8 cellular contexts compared by ENCODE assay signal in genomic region chr17:39687546-39688474, GRCh38. TPM values are rescaled to one million over a fixed set of nuclear protein-coding genes. Genes with fewer than 3 reads are reported as not detected.
DNase-seq lines count a peak whose midpoint lies in the region; ATAC-seq lines count a peak whose summit lies in the region.

TSS of gene PGAP3 (minus strand) at chr17:39688057. CDS start at chr17:39688014, 43 bp downstream.

- peak; percentile 89 for DNase-seq in Ammon's horn (ENCODE audit: low spot score)
- peak; percentile 82 to 92 for DNase-seq in NCI-H446 (lab: John Stamatoyannopoulos, UW)
- DNase-seq in activated CD4-positive, alpha-beta T cell treated with anti-CD3 and anti-CD28 coated beads for 1 hour: peak; percentile 64
- peak; percentile 96 for DNase-seq in cerebellum (ENCODE audit: low spot score)
- peak; percentile 90 for DNase-seq in kidney glomerular epithelial cell (lab: John Stamatoyannopoulos, UW)
- DNase-seq in stimulated activated CD4-positive, alpha-beta T cell treated with anti-CD3 and anti-CD28 coated beads, Interleukin-15, amount 100 ng/mL, for 48 hours (ENCODE audit: low read depth in 2 of 2): peak; percentile 80 to 83

- ATAC-seq in GM19043 (IDR thresholded peaks at IDR 0.05; ENCODE audit: low read depth, unreplicated experiment) (peak; percentile 79), HG03354 (IDR thresholded peaks at IDR 0.05; ENCODE audit: poor library complexity, severe bottlenecking, unreplicated experiment) (peak; percentile 92)

RNA-seq across cellular contexts. Expression of gene PGAP3, which starts in this region (rescaled TPM):
- total RNA-seq in cerebellum: 10.5 TPM

Comparison
In these comparisons a context has a peak if more than half of its experiments do, and no peak if none do; other contexts are left out.
1. Peak in every context shown above with its lines: DNase-seq and ATAC-seq.